ENCODE assay signal across 8 cellular contexts in the genomic region with DNA sequence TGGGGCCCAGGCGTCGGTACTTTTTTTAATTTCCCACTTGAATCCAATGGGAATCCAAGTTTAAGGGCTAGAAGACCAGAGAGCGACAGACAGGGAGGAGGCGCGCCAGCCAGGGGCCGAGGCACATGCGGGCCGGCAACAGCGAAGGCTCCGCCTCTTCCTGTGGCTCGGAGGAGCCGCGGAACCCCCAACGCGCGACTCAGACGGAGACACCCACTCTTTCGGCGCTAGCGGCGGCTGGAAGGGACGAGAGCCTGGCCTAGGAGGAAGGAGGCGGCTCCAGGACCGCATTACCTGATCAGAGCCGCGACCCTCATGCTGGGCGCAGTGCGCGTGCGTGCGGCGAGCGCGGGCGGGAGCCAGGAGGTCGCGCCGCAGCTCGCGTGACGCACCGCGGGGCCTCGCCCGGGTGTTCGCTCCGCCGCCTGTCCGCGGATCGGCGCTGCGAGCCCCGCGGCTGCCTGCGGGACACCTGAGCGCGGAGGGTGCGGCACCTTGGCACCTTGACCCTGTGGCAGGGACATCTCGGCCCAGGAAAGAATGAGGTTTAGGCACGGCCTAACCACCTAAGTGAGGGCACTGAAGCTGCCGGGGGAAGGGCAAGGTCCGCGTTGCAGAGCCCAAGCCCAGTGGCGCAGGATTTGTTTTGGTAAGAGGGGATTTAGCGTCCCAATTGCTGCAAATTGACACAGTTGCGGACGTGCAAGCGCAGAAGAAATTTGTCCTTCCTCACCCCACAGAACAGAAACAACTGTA. TPM values are rescaled to one million over a fixed set of nuclear protein-coding genes. Genes with fewer than 3 reads are reported as not detected.
DNase-seq lines count a peak whose midpoint lies in the region; ATAC-seq and TF ChIP-seq lines count a peak whose summit lies in the region.

TSS of gene DPH6 (minus strand) at position 341 of the 756 bp plus-strand sequence. CDS start at position 317, 24 bp downstream.

- intact Hi-C loops in left colon (cut with DNase I, micrococcal nuclease) = no loop called here

- H3K4me1 Mint-ChIP-seq in chondrocyte (ENCODE audit: low read depth) = peaks cover 39% of the 10 kb centered on the region

- H3K36me3 Mint-ChIP-seq in chondrocyte (ENCODE audit: low read depth) = peaks cover 2% of the 10 kb centered on the region

- H3K9me3 Mint-ChIP-seq in chondrocyte (ENCODE audit: low read depth) = peaks cover 2% of the 10 kb centered on the region

- peak within 1 kb of the TSS; percentile 85 for H3K4me3 Mint-ChIP-seq in chondrocyte (ENCODE audit: unreplicated experiment)

- peak; percentile 84 for DNase-seq in AG10803 (ENCODE audit: low read depth)
- peak; percentile 63 for DNase-seq in NCI-H446 treated with DMSO at 0.1 percent for 48 hours (lab: John Stamatoyannopoulos, UW)
- peak; percentile 71 for DNase-seq in activated CD4-positive, alpha-beta T cell treated with anti-CD3 and anti-CD28 coated beads for 1 hour
- DNase-seq in chondrocyte (ENCODE audit: low spot score) = peak; percentile 93
- peak; percentile 83 to 88 for DNase-seq in left colon
- DNase-seq in stimulated activated CD4-positive, alpha-beta T cell treated with anti-CD3 and anti-CD28 coated beads, Interleukin-1b, Interleukin-23, amount 100 ng/mL, for 4 hours (ENCODE audit: low read depth in 2 of 2) = peak; percentile 76 to 78

- TF ChIP-seq CTCF in AG10803 (conservative IDR thresholded peaks at IDR 0.05; ENCODE audit: low read length) = no peak; the same call in 1 of the 2 replicates
- TF ChIP-seq CTCF in chondrocyte (IDR thresholded peaks at IDR 0.05) = peak; percentile 55

- ATAC-seq in GM18909 (IDR thresholded peaks at IDR 0.05; ENCODE audit: poor library complexity, unreplicated experiment) (peak; percentile 89), HG03159 (IDR thresholded peaks at IDR 0.05; ENCODE audit: unreplicated experiment) (peak; percentile 92), left colon (peak; percentile 89)

- no peaks in the 10 kb centered on the region for H3K27me3 Mint-ChIP-seq in chondrocyte (ENCODE audit: low read depth)

- H3K27ac Mint-ChIP-seq in chondrocyte (ENCODE audit: unreplicated experiment) = peak within 1 kb of the TSS; percentile 96

- peak within 1 kb of the TSS; percentile 78 for H3K4me3 ChIP-seq in AG10803 (ENCODE audit: low read length)

RNA-seq across cellular contexts. Expression of gene DPH6, which starts in this region (rescaled TPM):
- total RNA-seq in chondrocyte (7.2 to 7.8 TPM (median 7.3 TPM) in 3 replicates), left colon (10 to 100 TPM; 16.2 to 19.4 TPM)

Comparison
In these comparisons a context has a peak if more than half of its experiments do, and no peak if none do; other contexts are left out.
1. Peak in every context shown above with its lines: DNase-seq, ATAC-seq and H3K4me3 ChIP-seq.